In genomic region chr2:231199219-231199618, GRCh38 we compare ENCODE assay signal across 7 cellular contexts. TPM values are rescaled to one million over a fixed set of nuclear protein-coding genes. Genes with fewer than 3 reads are reported as not detected.
DNase-seq lines count a peak whose midpoint lies in the region; ATAC-seq and TF ChIP-seq lines count a peak whose summit lies in the region.

No MANE protein-coding gene starts in this region.

- no peak overlapping the region for H3K27ac Mint-ChIP-seq in T-cell

- peak overlapping the region; percentile 23 to 96 (median 88) for H3K27ac ChIP-seq in gastroesophageal sphincter
- peak overlapping the region in 12 of 21 experiments; percentile 7 to 83 (median 63) for H3K27ac ChIP-seq in skin epidermis

- no peak for TF ChIP-seq EP300 in gastroesophageal sphincter (IDR thresholded peaks at IDR 0.05)

- WGBS in gastroesophageal sphincter (ENCODE audit: low coverage in 1 of 2), 2 donors = 0 to 34% methylated on average over 2 of the region's 5 CpGs

- peak overlapping the region; percentile 77 for H3K4me3 ChIP-seq in H7 (ENCODE audit: insufficient read depth, low read depth, low read length)
- peak overlapping the region; percentile 44 to 83 for H3K4me3 ChIP-seq in gastroesophageal sphincter
- peak overlapping the region; percentile 47 to 98 (median 78) for H3K4me3 ChIP-seq in skin epidermis

- H3K27me3 ChIP-seq in H7 (ENCODE audit: control insufficient read depth, insufficient read depth, low read length) (no peaks in the 10 kb centered on the region), gastroesophageal sphincter (no peaks in the 10 kb centered on the region)

- peaks cover 0 to 64% (median 0%) of the 10 kb centered on the region in 3 donors for H3K4me1 ChIP-seq in gastroesophageal sphincter

- CTCF ChIA-PET in T-cell (lab: Charles Lee) = interaction anchor here in 1 of 2 donors (0.6 kb wide), 1 partner anchor 158 kb away, joined by 3 read pairs; no protein-coding TSS in a partner anchor

- peak overlapping the region; percentile 79 to 89 (median 84) for H3K4me3 Mint-ChIP-seq in T-cell

- no peaks in the 10 kb centered on the region for H3K9me3 ChIP-seq in gastroesophageal sphincter

- no peak for TF ChIP-seq CTCF in gastroesophageal sphincter (IDR thresholded peaks at IDR 0.05)

- H3K36me3 Mint-ChIP-seq in T-cell = no peaks in the 10 kb centered on the region

- no peak for TF ChIP-seq POLR2A in gastroesophageal sphincter (IDR thresholded peaks at IDR 0.05)

- DNase-seq in H7 (no peak), T-cell (no peak), D341Med (ENCODE audit: low spot score) (no peak), NCI-H748 treated with DMSO at 0.1 percent for 48 hours (lab: John Stamatoyannopoulos, UW) (no peak), T1000 (lab: John Stamatoyannopoulos, UW) (no peak)

- peaks cover 4 to 9% of the 10 kb centered on the region in 2 donors for H3K27me3 Mint-ChIP-seq in T-cell

- ATAC-seq in T-cell (replicated peaks in 1 of 4) (no peak), gastroesophageal sphincter (peak; percentile 21)

- no peaks in the 10 kb centered on the region for H3K9me3 Mint-ChIP-seq in T-cell

- H3K36me3 ChIP-seq in H7 (replicated peaks; ENCODE audit: control insufficient read depth, insufficient read depth, low read length) (peaks cover 6% of the 10 kb centered on the region), gastroesophageal sphincter (peaks cover 0 to 8% of the 10 kb centered on the region in 2 donors)

- POLR2A ChIA-PET in T-cell (lab: Charles Lee) = interaction anchor here in 1 of 2 donors (0.6 kb wide), 1 partner anchor 285 kb away, joined by 3 read pairs; no protein-coding TSS in a partner anchor

- H3K4me1 Mint-ChIP-seq in T-cell = peaks cover 12 to 17% (median 13%) of the 10 kb centered on the region in 3 donors

RNA-seq across cellular contexts. Expression of gene ARMC9, which starts 0.8 kb away (rescaled TPM):
- total RNA-seq in H7 (2014; rRNA removed; shearing (Covaris generic)) = 25.0 and 33.6 TPM in 2 replicates
- total RNA-seq in T-cell (1 to 10 TPM in 4 of 5 donors, under 1 TPM in 1; 0.88 to 3.1 (median 1.6) TPM), gastroesophageal sphincter (100 to 1,000 TPM in 3 of 4 donors, 10 to 100 TPM in 1; 69.6 to 298 (median 152) TPM)
